ENCODE assay signal across 12 cellular contexts in genomic region chr6:35017461-35018183, GRCh38.
DNase-seq lines count a peak whose midpoint lies in the region; ATAC-seq and TF ChIP-seq lines count a peak whose summit lies in the region.
"Had no signal": no experiment of that assay in that cellular context is flagged by ENCODE, and none has a peak within 500 bp of the region (broad histone marks: within the 10 kb centered on the region; RNA-seq: fewer than 3 reads in every experiment).

No MANE protein-coding gene starts in this region.

- H3K36me3 ChIP-seq in left lung (peaks cover 0 to 31% of the 10 kb centered on the region in 2 donors), sigmoid colon (no peaks in the 10 kb centered on the region)

- WGBS in sigmoid colon, 2 donors = 83 to 88% methylated on average over 26 of the region's 26 CpGs

- H3K4me1 ChIP-seq in left lung (peaks cover 43 to 56% of the 10 kb centered on the region in 2 donors), sigmoid colon (peaks cover 0 to 60% (median 47%) of the 10 kb centered on the region in 4 donors)

- DNase-seq in AG09309 (ENCODE audit: low read depth) = no peak
- DNase-seq in choroid plexus epithelial cell (ENCODE audit: low read depth) = peak; percentile 72
- peak; percentile 41 to 80 for DNase-seq in left lung
- peak; percentile 89 for DNase-seq in sigmoid colon
- no peak for DNase-seq in activated CD4-positive, CD25-positive, alpha-beta regulatory T cell treated with anti-CD3 and anti-CD28 coated beads, Interleukin-2, amount 50 U/mL, for 72 hours
- DNase-seq in NCI-H1694 (lab: John Stamatoyannopoulos, UW) = no peak
- DNase-seq: CD4-positive, CD25-positive, alpha-beta regulatory T cell; effector CD8-positive, alpha-beta T cell; Karpas-422; NCI-H510A had no signal

- H3K4me3 ChIP-seq in AG09309 (ENCODE audit: control insufficient read depth, low read depth, low read length) (peak overlapping the region; percentile 29), choroid plexus epithelial cell (ENCODE audit: low read depth, low read length) (peak overlapping the region; percentile 42), left lung (peak overlapping the region; percentile 31 to 37), sigmoid colon (peak overlapping the region; percentile 46 to 72 (median 59))

- no peak for TF ChIP-seq POLR2A in sigmoid colon (IDR thresholded peaks at IDR 0.05)

- H3K27ac ChIP-seq in left lung (peak overlapping the region; percentile 83 to 90), sigmoid colon (peak overlapping the region; percentile 91 to 99 (median 94))

- peak; percentile 16 for TF ChIP-seq CTCF in AG09309 (IDR thresholded peaks at IDR 0.05; ENCODE audit: control insufficient read depth, insufficient read depth, low read depth, low read length, missing control alignments)
- TF ChIP-seq CTCF in choroid plexus epithelial cell (conservative IDR thresholded peaks at IDR 0.05; ENCODE audit: low read depth, low read length) = peak; percentile 35
- TF ChIP-seq CTCF in left lung (IDR thresholded peaks at IDR 0.05) = no peak
- peak in 2 of 4 experiments; percentile 21 to 22 for TF ChIP-seq CTCF in sigmoid colon (IDR thresholded peaks at IDR 0.05)

- no peaks in the 10 kb centered on the region for H3K9me3 ChIP-seq in left lung
- H3K9me3 ChIP-seq in sigmoid colon = no peaks in the 10 kb centered on the region

- H3K27me3 ChIP-seq in left lung (no peaks in the 10 kb centered on the region), sigmoid colon (no peaks in the 10 kb centered on the region)

- no peak for TF ChIP-seq EP300 in sigmoid colon (IDR thresholded peaks at IDR 0.05)

- intact Hi-C loops in left lung (cut with DNase I) (no loop called here), sigmoid colon (cut with DNase I) (loop anchor here (2.0 to 5.0 kb wide), 2 partner anchors 29 to 75 kb away; no protein-coding TSS in a partner anchor)

- peak; percentile 54 for ATAC-seq in left lung
- ATAC-seq in HG03095 (IDR thresholded peaks at IDR 0.05; ENCODE audit: unreplicated experiment) = no peak
- ATAC-seq in GM18907 (IDR thresholded peaks at IDR 0.05; ENCODE audit: unreplicated experiment) = no peak

Comparison
In these comparisons a context has a peak if more than half of its experiments do, and no peak if none do; other contexts are left out.
1. DNase-seq: peak in choroid plexus epithelial cell (single experiment), left lung (2 of 2) and sigmoid colon (single experiment); none in AG09309 (single experiment), activated CD4-positive, CD25-positive, alpha-beta regulatory T cell treated with anti-CD3 and anti-CD28 coated beads, Interleukin-2, amount 50 U/mL, for 72 hours (single experiment) and NCI-H1694 (single experiment).
2. CTCF ChIP-seq: peak in AG09309 (single experiment) and choroid plexus epithelial cell (single experiment); none in left lung (0 of 2).
3. Peak in every context shown above with its lines, with median percentiles within 50 percentile points of each other: H3K4me3 ChIP-seq.